ENCODE assay signal across 13 cellular contexts in genomic region chr7:107940146-107940489, GRCh38. TPM values are rescaled to one million over a fixed set of nuclear protein-coding genes. Genes with fewer than 3 reads are reported as not detected.
DNase-seq lines count a peak whose midpoint lies in the region; ATAC-seq and TF ChIP-seq lines count a peak whose summit lies in the region.
"Had no signal": no experiment of that assay in that cellular context is flagged by ENCODE, and none has a peak within 500 bp of the region (broad histone marks: within the 10 kb centered on the region; RNA-seq: fewer than 3 reads in every experiment).

No MANE protein-coding gene starts in this region.

- H3K27me3 ChIP-seq in heart right ventricle (no peaks in the 10 kb centered on the region), sigmoid colon (no peaks in the 10 kb centered on the region)

- H3K4me1 ChIP-seq in heart right ventricle, result peaks cover 16 to 70% (median 52%) of the 10 kb centered on the region in 9 donors
- peaks cover 0 to 81% (median 66%) of the 10 kb centered on the region in 4 donors for H3K4me1 ChIP-seq in sigmoid colon

- ATAC-seq in heart right ventricle (peak in 5 of 8 donors; percentile 3 to 25 (median 4)), left cardiac atrium (no peak), left ventricle myocardium superior (peak; percentile 1), GM18907 (IDR thresholded peaks at IDR 0.05; ENCODE audit: unreplicated experiment) (no peak)
- ATAC-seq: A549 had no signal

- WGBS in heart right ventricle, 2 donors, result 77 to 89% methylated on average over 9 of the region's 9 CpGs
- WGBS in sigmoid colon, 2 donors, result 96% methylated on average over 9 of the region's 9 CpGs

- intact Hi-C loops in heart right ventricle (cut with DNase I) (no loop called here), left cardiac atrium (cut with DNase I) (no loop called here), left ventricle myocardium superior (cut with micrococcal nuclease) (no loop called here), sigmoid colon (cut with DNase I) (no loop called here)

- TF ChIP-seq CTCF in heart right ventricle (IDR thresholded peaks at IDR 0.05) (no peak), sigmoid colon (IDR thresholded peaks at IDR 0.05) (no peak), GM10248 (IDR thresholded peaks at IDR 0.05; ENCODE audit: control extremely low read depth, extremely low read depth, low read depth, missing control alignments) (no peak)

- no peaks in the 10 kb centered on the region for H3K9me3 ChIP-seq in heart right ventricle
- no peaks in the 10 kb centered on the region for H3K9me3 ChIP-seq in sigmoid colon
- H3K9me3 ChIP-seq: A549 had no signal

- no peak for DNase-seq in heart right ventricle
- DNase-seq in left cardiac atrium, result no peak
- DNase-seq in left ventricle myocardium superior, result no peak
- DNase-seq in sigmoid colon, result no peak
- DNase-seq in DMS79 treated with DMSO at 0.1 percent for 48 hours (lab: John Stamatoyannopoulos, UW), result no peak
- DNase-seq in GM10248 (ENCODE audit: extremely low spot score), result no peak
- DNase-seq in inferior parietal cortex (ENCODE audit: extremely low spot score), result no peak
- DNase-seq: NCI-H524 treated with DMSO at 0.1 percent for 48 hours, retina, SIG-M5, substantia nigra had no signal

- TF ChIP-seq EP300 in sigmoid colon (IDR thresholded peaks at IDR 0.05), result no peak

- peaks cover 0 to 95% (median 15%) of the 10 kb centered on the region in 9 donors for H3K36me3 ChIP-seq in heart right ventricle
- peaks cover 3 to 44% (median 17%) of the 10 kb centered on the region in 4 donors for H3K36me3 ChIP-seq in sigmoid colon

- H3K4me3 ChIP-seq in heart right ventricle (no peak overlapping the region), sigmoid colon (no peak overlapping the region)
- H3K4me3 ChIP-seq: A549 had no signal

- CTCF ChIA-PET in GM10248 (lab: Yijun Ruan, JAX), result no interaction called here

- TF ChIP-seq POLR2A in sigmoid colon (IDR thresholded peaks at IDR 0.05), result no peak

- H3K27ac ChIP-seq in heart right ventricle (peak overlapping the region; percentile 23 to 75 (median 66)), sigmoid colon (peak overlapping the region; percentile 81 to 90 (median 84))
- H3K27ac ChIP-seq: A549 had no signal

- POLR2A ChIA-PET in GM10248 (lab: Yijun Ruan, JAX), result no interaction called here

RNA-seq across cellular contexts. Expression of gene DLD, which starts 49.1 kb away (rescaled TPM):
- total RNA-seq in heart right ventricle (100 to 1,000 TPM; 257 to 402 (median 353) TPM), left cardiac atrium (100 to 1,000 TPM; 159 to 179 TPM), left ventricle myocardium superior (314 TPM), sigmoid colon (100 to 1,000 TPM in 3 of 4 donors, 10 to 100 TPM in 1; 97.2 to 446 (median 124) TPM)
- polyA plus RNA-seq in heart right ventricle (100 to 1,000 TPM in 1 of 2 donors, 10 to 100 TPM in 1; 41.6 to 114 TPM), sigmoid colon (100 to 1,000 TPM in 2 of 3 donors, 10 to 100 TPM in 1; 82.3 to 127 (median 111) TPM)

Comparison
In these comparisons a context has a peak if more than half of its experiments do, and no peak if none do; other contexts are left out.
1. ATAC-seq: peak in heart right ventricle (5 of 8) and left ventricle myocardium superior (single experiment); none in left cardiac atrium (0 of 2) and GM18907 (single experiment).